ENCODE assay signal across 12 cellular contexts in genomic region chr3:17491601-17492000, GRCh38.
DNase-seq lines count a peak whose midpoint lies in the region; ATAC-seq and TF ChIP-seq lines count a peak whose summit lies in the region.
"Had no signal": no experiment of that assay in that cellular context is flagged by ENCODE, and none has a peak within 500 bp of the region (broad histone marks: within the 10 kb centered on the region; RNA-seq: fewer than 3 reads in every experiment).

No MANE protein-coding gene starts in this region.

- H3K9ac ChIP-seq in GM23248: no peak overlapping the region

- no peaks in the 10 kb centered on the region for H3K9me2 ChIP-seq in GM23248 (ENCODE audit: insufficient read depth)

- in situ Hi-C loops in GM23248 (cut with MboI): no loop called here

- peak; percentile 27 for DNase-seq in GM23248
- DNase-seq in RPMI7951 (ENCODE audit: low read depth): peak; percentile 79
- DNase-seq in epithelial cell of esophagus (ENCODE audit: low read depth): peak; percentile 83
- DNase-seq in non-pigmented ciliary epithelial cell (ENCODE audit: low read depth): peak; percentile 71
- DNase-seq in NCI-H774 (lab: John Stamatoyannopoulos, UW): no peak
- no peak for DNase-seq in germinal center (ENCODE audit: low spot score)
- DNase-seq: BE2C; stimulated activated CD4-positive, alpha-beta T cell treated with anti-CD3 and anti-CD28 coated beads, Interleukin-4, amount 100 ng/mL, for 24 hours; stimulated activated naive CD4-positive, alpha-beta T cell had no signal

- H3K9me3 ChIP-seq in GM23248 (ENCODE audit: low read depth): no peaks in the 10 kb centered on the region
- H3K9me3 ChIP-seq: BE2C, gastroesophageal sphincter had no signal

- no peaks in the 10 kb centered on the region for H3K36me3 ChIP-seq in GM23248 (ENCODE audit: low read depth)
- H3K36me3 ChIP-seq: BE2C had no signal

- WGBS in GM23248 (ENCODE audit: low coverage in 1 of 2, low lambda C conversion rate in 2 of 2, missing lambda C conversion rate in 2 of 2), 2 experiments: 80 to 87% methylated on average over 4 of the region's 4 CpGs

- no peak overlapping the region for H2AFZ ChIP-seq in GM23248

- no peak for ATAC-seq in GM21529 (IDR thresholded peaks at IDR 0.05; ENCODE audit: unreplicated experiment)
- no peak for ATAC-seq in GM21825 (IDR thresholded peaks at IDR 0.05; ENCODE audit: unreplicated experiment)
- ATAC-seq: gastroesophageal sphincter had no signal

- no peak overlapping the region for H3K4me2 ChIP-seq in GM23248 (ENCODE audit: unreplicated experiment)

- no peaks in the 10 kb centered on the region for H3K79me2 ChIP-seq in GM23248 (ENCODE audit: insufficient read depth)

- no peaks in the 10 kb centered on the region; the same call in 1 of the 2 replicates for H3K4me1 ChIP-seq in GM23248 (ENCODE audit: insufficient read depth)
- H3K4me1 ChIP-seq: gastroesophageal sphincter had no signal

- no peak for TF ChIP-seq CTCF in epithelial cell of esophagus (IDR thresholded peaks at IDR 0.05; ENCODE audit: insufficient read depth, low read depth, low read length, missing control alignments)

- H4K20me1 ChIP-seq in GM23248 (ENCODE audit: insufficient read depth): no peaks in the 10 kb centered on the region

- peaks cover 11% of the 10 kb centered on the region; the same call in 1 of the 2 replicates for H3F3A ChIP-seq in GM23248 (ENCODE audit: insufficient read depth)

- no peaks in the 10 kb centered on the region for H3K27me3 ChIP-seq in GM23248 (replicated peaks; ENCODE audit: insufficient read depth)
- H3K27me3 ChIP-seq: BE2C, gastroesophageal sphincter had no signal

- H3K27ac ChIP-seq in GM23248: no peak overlapping the region
- H3K27ac ChIP-seq: gastroesophageal sphincter had no signal

- H3K4me3 ChIP-seq in GM23248: no peak overlapping the region
- H3K4me3 ChIP-seq in epithelial cell of esophagus (ENCODE audit: low read length): no peak overlapping the region
- H3K4me3 ChIP-seq: gastroesophageal sphincter had no signal

Comparison
In these comparisons a context has a peak if more than half of its experiments do, and no peak if none do; other contexts are left out.
1. DNase-seq: peak in GM23248 (single experiment), RPMI7951 (single experiment), epithelial cell of esophagus (single experiment) and non-pigmented ciliary epithelial cell (single experiment); none in NCI-H774 (single experiment) and germinal center (single experiment).